Comparison of ENCODE assay signal across 12 cellular contexts in genomic region chr12:54081053-54081514, GRCh38. TPM values are rescaled to one million over a fixed set of nuclear protein-coding genes. Genes with fewer than 3 reads are reported as not detected.
DNase-seq lines count a peak whose midpoint lies in the region; ATAC-seq, FAIRE-seq and TF ChIP-seq lines count a peak whose summit lies in the region.
"Not testable (repeated sequence)": the region's sequence is repeated elsewhere in the genome, so short reads cannot be mapped to it uniquely, and the experiment has no call there.
"Had no signal": no experiment of that assay in that cellular context is flagged by ENCODE, and none has a peak within 500 bp of the region (broad histone marks: within the 10 kb centered on the region; RNA-seq: fewer than 3 reads in every experiment).

No MANE protein-coding gene starts in this region.

- H3K9ac ChIP-seq in astrocyte (ENCODE audit: low read length), result not testable (repeated sequence)

- not testable (repeated sequence) for H3K4me2 ChIP-seq in astrocyte (ENCODE audit: low read length)

- POLR2A ChIA-PET in A673 (lab: Charles Lee; ENCODE audit: low non-redundant PET), result not testable (repeated sequence)

- intact Hi-C loops in A673 (cut with micrococcal nuclease; ENCODE audit: unreplicated experiment), result not testable (repeated sequence)

- ATAC-seq in T-helper 17 cell; activated T-cell treated with anti-CD3 and anti-CD28 coated beads, Interleukin-2, amount 50 U/mL, for 4 hours; stimulated activated effector memory CD8-positive, alpha-beta T cell treated with anti-CD3 and anti-CD28 coated beads, Interleukin-12 subunit alpha, Interleukin-12 subunit beta, amount 100 ng/mL, for 72 hours: not testable (repeated sequence)

- H3K4me1 ChIP-seq in A673 (ENCODE audit: insufficient read depth, low read length, poor library complexity, severe bottlenecking); astrocyte (ENCODE audit: insufficient read depth, low read length): not testable (repeated sequence)

- H3K27me3 ChIP-seq in A673 (replicated peaks; ENCODE audit: insufficient read depth, low read depth, low read length, poor library complexity), result not testable (repeated sequence)
- peaks cover 28% of the 10 kb centered on the region for H3K27me3 ChIP-seq in astrocyte (ENCODE audit: insufficient read depth, low read length)

- not testable (repeated sequence) for H3K9me3 ChIP-seq in A673 (ENCODE audit: low read depth, low read length, poor library complexity, severe bottlenecking); T-helper 17 cell (ENCODE audit: control insufficient read depth, low read length, poor library complexity, severe bottlenecking); astrocyte (ENCODE audit: insufficient read depth, low read depth, low read length)

- BruUV-seq in A673 (replicated peaks; lab: Mats Ljungman, UMichigan), result not testable (repeated sequence)

- H3K36me3 Mint-ChIP-seq in T-helper 17 cell (ENCODE audit: low read depth); activated T-cell treated with anti-CD3 and anti-CD28 coated beads, Interleukin-2, amount 50 U/mL, for 4 hours (ENCODE audit: insufficient read depth); astrocyte (ENCODE audit: low read depth, unreplicated experiment); nephron progenitor cell (ENCODE audit: low read depth); stimulated activated effector memory CD8-positive, alpha-beta T cell treated with anti-CD3 and anti-CD28 coated beads, Interleukin-12 subunit alpha, Interleukin-12 subunit beta, amount 100 ng/mL, for 72 hours: not testable (repeated sequence)

- not testable (repeated sequence) for FAIRE-seq in astrocyte (lab: Jason Lieb, UNC)

- not testable (repeated sequence) for H3K9me3 Mint-ChIP-seq in activated T-cell treated with anti-CD3 and anti-CD28 coated beads, Interleukin-2, amount 50 U/mL, for 4 hours; astrocyte (ENCODE audit: unreplicated experiment); nephron progenitor cell; stimulated activated effector memory CD8-positive, alpha-beta T cell treated with anti-CD3 and anti-CD28 coated beads, Interleukin-12 subunit alpha, Interleukin-12 subunit beta, amount 100 ng/mL, for 72 hours

- not testable (repeated sequence) for H3K79me2 ChIP-seq in astrocyte (ENCODE audit: insufficient read depth, low read length)

- not testable (repeated sequence) for TF ChIP-seq CTCF in A673 (conservative IDR thresholded peaks at IDR 0.05; ENCODE audit: low read depth, low read length); GM20000 (IDR thresholded peaks at IDR 0.05; ENCODE audit: extremely low read depth, missing control alignments); astrocyte (IDR thresholded peaks at IDR 0.05; ENCODE audit: insufficient read depth, low read depth, low read length); nephron progenitor cell (IDR thresholded peaks at IDR 0.05)

- H3K27me3 Mint-ChIP-seq in T-helper 17 cell (peaks cover 39% of the 10 kb centered on the region), astrocyte (ENCODE audit: low read depth, unreplicated experiment) (peaks cover 88% of the 10 kb centered on the region)
- H3K27me3 Mint-ChIP-seq in activated T-cell treated with anti-CD3 and anti-CD28 coated beads, Interleukin-2, amount 50 U/mL, for 4 hours (ENCODE audit: low read depth); nephron progenitor cell (ENCODE audit: low read depth, poor library complexity): not testable (repeated sequence)

- CTCF ChIA-PET in A673 (lab: Charles Lee), result not testable (repeated sequence)

- H3K27ac ChIP-seq in A673 (ENCODE audit: low read depth, low read length, poor library complexity, severe bottlenecking); astrocyte (ENCODE audit: low read depth, low read length): not testable (repeated sequence)

- H3K4me1 Mint-ChIP-seq in T-helper 17 cell (peaks cover 18% of the 10 kb centered on the region), nephron progenitor cell (peaks cover 96% of the 10 kb centered on the region)
- H3K4me1 Mint-ChIP-seq in activated T-cell treated with anti-CD3 and anti-CD28 coated beads, Interleukin-2, amount 50 U/mL, for 4 hours (ENCODE audit: low read depth), result peaks cover 20% of the 10 kb centered on the region
- not testable (repeated sequence) for H3K4me1 Mint-ChIP-seq in astrocyte (ENCODE audit: low read depth, unreplicated experiment)
- peaks cover 21% of the 10 kb centered on the region for H3K4me1 Mint-ChIP-seq in stimulated activated effector memory CD8-positive, alpha-beta T cell treated with anti-CD3 and anti-CD28 coated beads, Interleukin-12 subunit alpha, Interleukin-12 subunit beta, amount 100 ng/mL, for 72 hours

- peak overlapping the region; percentile 26 for H3K4me3 ChIP-seq in A673 (ENCODE audit: low read depth, low read length, poor library complexity, severe bottlenecking)
- not testable (repeated sequence) for H3K4me3 ChIP-seq in astrocyte (ENCODE audit: insufficient read depth, low read depth, low read length)

- DNase-seq in A673 (ENCODE audit: low spot score) (peak; percentile 35), GM20000 (ENCODE audit: low spot score) (peak; percentile 63), astrocyte (ENCODE audit: low read depth) (peak; percentile 12), glomerular visceral epithelial cell (ENCODE audit: extremely low spot score) (peak; percentile 46), nephron progenitor cell (peak; percentile 38)
- not testable (repeated sequence) for DNase-seq in T-helper 17 cell; activated T-cell treated with anti-CD3 and anti-CD28 coated beads, Interleukin-2, amount 50 U/mL, for 4 hours
- DNase-seq in stimulated activated effector memory CD8-positive, alpha-beta T cell treated with anti-CD3 and anti-CD28 coated beads, Interleukin-12 subunit alpha, Interleukin-12 subunit beta, amount 100 ng/mL, for 72 hours (ENCODE audit: low spot score in 2 of 2), result peak in 1 of 2 donors; percentile 65

- H3K27ac Mint-ChIP-seq in T-helper 17 cell, result peak overlapping the region; percentile 83
- not testable (repeated sequence) for H3K27ac Mint-ChIP-seq in astrocyte (ENCODE audit: unreplicated experiment)
- H3K27ac Mint-ChIP-seq in nephron progenitor cell, result peak overlapping the region; percentile 100
- peak overlapping the region; percentile 93 for H3K27ac Mint-ChIP-seq in stimulated activated effector memory CD8-positive, alpha-beta T cell treated with anti-CD3 and anti-CD28 coated beads, Interleukin-12 subunit alpha, Interleukin-12 subunit beta, amount 100 ng/mL, for 72 hours

- H3K4me3 Mint-ChIP-seq in T-helper 17 cell (peak overlapping the region; percentile 89), nephron progenitor cell (peak overlapping the region; percentile 92)
- H3K4me3 Mint-ChIP-seq in activated T-cell treated with anti-CD3 and anti-CD28 coated beads, Interleukin-2, amount 50 U/mL, for 4 hours, result peak overlapping the region; percentile 82
- not testable (repeated sequence) for H3K4me3 Mint-ChIP-seq in astrocyte (ENCODE audit: unreplicated experiment)
- peak overlapping the region; percentile 87 for H3K4me3 Mint-ChIP-seq in stimulated activated effector memory CD8-positive, alpha-beta T cell treated with anti-CD3 and anti-CD28 coated beads, Interleukin-12 subunit alpha, Interleukin-12 subunit beta, amount 100 ng/mL, for 72 hours

- not testable (repeated sequence) for H2AFZ ChIP-seq in astrocyte (ENCODE audit: low read depth, low read length)

- H4K20me1 ChIP-seq in astrocyte (ENCODE audit: insufficient read depth, low read length), result not testable (repeated sequence)

- H3K36me3 ChIP-seq in A673 (ENCODE audit: insufficient read depth, low read length, poor library complexity, severe bottlenecking); astrocyte (ENCODE audit: insufficient read depth, low read length): not testable (repeated sequence)

RNA-seq across cellular contexts. Expression of gene HOXC4, which starts 27.4 kb away (rescaled TPM):
- total RNA-seq in A673 (2021) (9.6 and 9.8 TPM in 2 replicates), T-helper 17 cell (not detected), astrocyte (not detected in 2 replicates)
- under 1 TPM; 0.16 to 0.40 (median 0.29) TPM for total RNA-seq in activated T-cell treated with anti-CD3 and anti-CD28 coated beads, Interleukin-2, amount 50 U/mL, for 4 hours
- total RNA-seq: H7, pulmonary artery endothelial cell had no signal

RNA-seq across cellular contexts. Expression of gene HOXC5, which starts 48.2 kb away (rescaled TPM):
- total RNA-seq in A673 (2021), result 1.6 and 1.9 TPM in 2 replicates
- total RNA-seq in T-helper 17 cell, result not detected
- not detected for total RNA-seq in activated T-cell treated with anti-CD3 and anti-CD28 coated beads, Interleukin-2, amount 50 U/mL, for 4 hours
- not detected in 2 replicates for total RNA-seq in astrocyte
- total RNA-seq: H7, heart left ventricle, mucosa of descending colon, pulmonary artery endothelial cell had no signal

RNA-seq across cellular contexts. Expression of gene HOXC6, which starts 52.8 kb away (rescaled TPM):
- total RNA-seq in A673 (2021) (20.8 and 22.3 TPM in 2 replicates), T-helper 17 cell (not detected), astrocyte (not detected in 2 replicates)
- not detected for total RNA-seq in activated T-cell treated with anti-CD3 and anti-CD28 coated beads, Interleukin-2, amount 50 U/mL, for 4 hours
- total RNA-seq: H7, pulmonary artery endothelial cell had no signal

Comparison
In these comparisons a context has a peak if more than half of its experiments do, and no peak if none do; other contexts are left out.
1. RNA of gene HOXC6, which starts 52.8 kb away (total RNA-seq): 20.8 to 22.3 TPM in A673; not detected in T-helper 17 cell, not detected in activated T-cell treated with anti-CD3 and anti-CD28 coated beads, Interleukin-2, amount 50 U/mL, for 4 hours and not detected in astrocyte; every median in the first group is over 10 times any median in the second.